12 cellular contexts compared by ENCODE assay signal in the genomic region with DNA sequence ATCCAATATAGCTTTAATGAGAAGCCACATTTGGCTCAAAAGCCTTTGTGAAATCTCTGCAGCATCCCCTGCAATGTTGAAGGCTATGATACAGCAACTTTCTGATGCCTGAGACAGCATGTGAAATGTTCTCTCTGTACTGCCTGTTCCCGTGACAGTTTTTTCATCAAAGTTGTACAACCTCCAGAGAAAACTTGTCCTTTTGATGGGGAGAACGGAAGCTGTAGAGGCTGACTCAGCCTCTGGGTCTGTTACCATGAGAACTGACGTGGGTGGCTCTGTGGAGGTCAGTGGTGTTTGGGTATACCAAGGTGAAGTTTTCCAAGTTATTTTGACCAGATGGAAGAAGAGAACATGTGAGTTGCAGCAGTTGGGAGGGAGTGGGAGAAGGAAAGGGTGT. TPM values are rescaled to one million over a fixed set of nuclear protein-coding genes. Genes with fewer than 3 reads are reported as not detected.
A peak's percentile ranks its signal among the peaks of the same experiment; 100 is the strongest.
DNase-seq lines count a peak whose midpoint lies in the region; ATAC-seq, FAIRE-seq and TF ChIP-seq lines count a peak whose summit lies in the region.
"Had no signal": no experiment of that assay in that cellular context is flagged by ENCODE, and none has a peak within 500 bp of the region (broad histone marks: within the 10 kb centered on the region; RNA-seq: fewer than 3 reads in every experiment).

No MANE protein-coding gene starts in this region.

- peak; percentile 72 for DNase-seq in AG20443 (ENCODE audit: low spot score)
- DNase-seq in HFF-Myc (ENCODE audit: extremely low read depth, low read depth), result peak; percentile 22
- peak; percentile 67 for DNase-seq in non-pigmented ciliary epithelial cell (ENCODE audit: low read depth)
- DNase-seq in endodermal cell, result no peak
- DNase-seq in D721Med (ENCODE audit: insufficient read length, low spot score), result no peak
- DNase-seq in osteocyte (ENCODE audit: extremely low spot score, unreplicated experiment), result no peak
- DNase-seq: left ventricle myocardium superior, NCI-H1694 had no signal

- H3K27me3 ChIP-seq in endodermal cell (ENCODE audit: control insufficient read depth, insufficient read depth, low read length, poor library complexity, severe bottlenecking), result no peaks in the 10 kb centered on the region

- H3K36me3 Mint-ChIP-seq in endodermal cell (ENCODE audit: low read depth), result no peaks in the 10 kb centered on the region
- no peaks in the 10 kb centered on the region for H3K36me3 Mint-ChIP-seq in osteocyte (ENCODE audit: unreplicated experiment)
- no peaks in the 10 kb centered on the region for H3K36me3 Mint-ChIP-seq in stimulated activated memory B cell treated with anti-CD40 and anti-IgM and Interleukin-4, amounts not matched to agents 10 μg/mL and 1 μg/mL and 100 μg/mL, for 72 hours

- H3K27me3 Mint-ChIP-seq in endodermal cell (ENCODE audit: insufficient read depth) (no peaks in the 10 kb centered on the region), osteocyte (ENCODE audit: unreplicated experiment) (no peaks in the 10 kb centered on the region)
- no peaks in the 10 kb centered on the region for H3K27me3 Mint-ChIP-seq in stimulated activated memory B cell treated with anti-CD40 and anti-IgM and Interleukin-4, amounts not matched to agents 10 μg/mL and 1 μg/mL and 100 μg/mL, for 72 hours
- H3K27me3 Mint-ChIP-seq: central memory CD8-positive, alpha-beta T cell had no signal

- H3K9me3 Mint-ChIP-seq in endodermal cell, result no peaks in the 10 kb centered on the region
- no peaks in the 10 kb centered on the region for H3K9me3 Mint-ChIP-seq in osteocyte (ENCODE audit: unreplicated experiment)
- H3K9me3 Mint-ChIP-seq in stimulated activated memory B cell treated with anti-CD40 and anti-IgM and Interleukin-4, amounts not matched to agents 10 μg/mL and 1 μg/mL and 100 μg/mL, for 72 hours, result no peaks in the 10 kb centered on the region
- H3K9me3 Mint-ChIP-seq: central memory CD8-positive, alpha-beta T cell had no signal

- no peak overlapping the region for H3K4me3 ChIP-seq in HFF-Myc (replicated peaks; ENCODE audit: low read depth, low read length)
- no peak overlapping the region for H3K4me3 ChIP-seq in endodermal cell (ENCODE audit: low read length)

- H3K9ac ChIP-seq in endodermal cell (ENCODE audit: extremely low read depth, low read length, poor library complexity, severe bottlenecking), result no peak overlapping the region

- TF ChIP-seq CTCF in HFF-Myc (IDR thresholded peaks at IDR 0.05; ENCODE audit: low read depth, low read length, missing control alignments) (no peak), endodermal cell (conservative IDR thresholded peaks at IDR 0.05) (no peak), D721Med (IDR thresholded peaks at IDR 0.05; ENCODE audit: insufficient read depth, missing control alignments) (no peak), osteocyte (IDR thresholded peaks at IDR 0.05) (no peak)

- no peak for FAIRE-seq in D721Med (lab: Jason Lieb, UNC)

- H3K4me3 Mint-ChIP-seq in endodermal cell (no peak overlapping the region), osteocyte (ENCODE audit: unreplicated experiment) (no peak overlapping the region)
- no peak overlapping the region for H3K4me3 Mint-ChIP-seq in stimulated activated memory B cell treated with anti-CD40 and anti-IgM and Interleukin-4, amounts not matched to agents 10 μg/mL and 1 μg/mL and 100 μg/mL, for 72 hours
- H3K4me3 Mint-ChIP-seq: central memory CD8-positive, alpha-beta T cell had no signal

- WGBS in endodermal cell (ENCODE audit: insufficient coverage in 1 of 2, insufficient read length in 1 of 2), 2 experiments, result 80 to 93% methylated on average over 2 to 3 of the region's 3 CpGs

- H3K4me1 ChIP-seq in endodermal cell (ENCODE audit: control insufficient read depth, insufficient read depth, low read length), result peaks cover 8% of the 10 kb centered on the region

- H3K9me3 ChIP-seq in endodermal cell (ENCODE audit: control insufficient read depth, low read length), result no peaks in the 10 kb centered on the region

- H3K27ac Mint-ChIP-seq in endodermal cell, result no peak overlapping the region
- H3K27ac Mint-ChIP-seq in osteocyte (ENCODE audit: unreplicated experiment), result no peak overlapping the region
- no peak overlapping the region for H3K27ac Mint-ChIP-seq in stimulated activated memory B cell treated with anti-CD40 and anti-IgM and Interleukin-4, amounts not matched to agents 10 μg/mL and 1 μg/mL and 100 μg/mL, for 72 hours
- H3K27ac Mint-ChIP-seq: progenitor cell of endocrine pancreas had no signal

- ATAC-seq in stimulated activated memory B cell treated with anti-CD40 and anti-IgM and Interleukin-4, amounts not matched to agents 10 μg/mL and 1 μg/mL and 100 μg/mL, for 72 hours, result no peak
- ATAC-seq: left ventricle myocardium superior had no signal

- H3K36me3 ChIP-seq in endodermal cell (ENCODE audit: control insufficient read depth, insufficient read depth, low read length), result no peaks in the 10 kb centered on the region

- H3K4me1 Mint-ChIP-seq in endodermal cell, result peaks cover 41% of the 10 kb centered on the region
- H3K4me1 Mint-ChIP-seq in osteocyte (ENCODE audit: unreplicated experiment), result peaks cover 6% of the 10 kb centered on the region
- H3K4me1 Mint-ChIP-seq in stimulated activated memory B cell treated with anti-CD40 and anti-IgM and Interleukin-4, amounts not matched to agents 10 μg/mL and 1 μg/mL and 100 μg/mL, for 72 hours, result no peaks in the 10 kb centered on the region

- peak overlapping the region; percentile 67 for H3K27ac ChIP-seq in cingulate gyrus (ENCODE audit: low read depth, low read length)
- no peak overlapping the region for H3K27ac ChIP-seq in endodermal cell (ENCODE audit: low read depth, low read length)

RNA-seq across cellular contexts. Expression of a gene that starts 17.0 kb away (rescaled TPM):
- 10 to 100 TPM; 25.8 to 26.4 TPM for total RNA-seq in endodermal cell
- polyA plus RNA-seq in endodermal cell (2013, experiment 1 of 2), result 22.8 TPM
- polyA plus RNA-seq in endodermal cell (2013, experiment 2 of 2), result 19.0 TPM
- 3.6 and 4.2 TPM in 2 replicates for total RNA-seq in osteocyte

RNA-seq across cellular contexts. Expression of a gene that starts 50.4 kb away (rescaled TPM):
- total RNA-seq in endodermal cell (10 to 100 TPM; 13.9 to 19.1 TPM), osteocyte (0.71 and 0.94 TPM in 2 replicates)
- 2.7 TPM for polyA plus RNA-seq in endodermal cell (2013, experiment 1 of 2)
- 2.1 TPM for polyA plus RNA-seq in endodermal cell (2013, experiment 2 of 2)

Comparison
In these comparisons a context has a peak if more than half of its experiments do, and no peak if none do; other contexts are left out.
1. DNase-seq: peak in AG20443 (single experiment), HFF-Myc (single experiment) and non-pigmented ciliary epithelial cell (single experiment); none in endodermal cell (single experiment), D721Med (single experiment) and osteocyte (single experiment).